In genomic region chr2:10091182-10091932, GRCh38 we compare ENCODE assay signal across 8 cellular contexts. TPM values are rescaled to one million over a fixed set of nuclear protein-coding genes. Genes with fewer than 3 reads are reported as not detected.
DNase-seq lines count a peak whose midpoint lies in the region; ATAC-seq, FAIRE-seq and TF ChIP-seq lines count a peak whose summit lies in the region.

No MANE protein-coding gene starts in this region.

- ATAC-seq in T-cell (replicated peaks in 1 of 4) (peak; percentile 34 to 70 (median 52)), esophagus mucosa (peak; percentile 52), GM21723 (IDR thresholded peaks at IDR 0.05; ENCODE audit: unreplicated experiment) (no peak)
- ATAC-seq in stimulated activated effector memory CD8-positive, alpha-beta T cell treated with anti-CD3 and anti-CD28 coated beads, Interleukin-12 subunit alpha, Interleukin-12 subunit beta, amount 100 ng/mL, for 72 hours, result peak; percentile 43

- no peaks in the 10 kb centered on the region for H3K36me3 Mint-ChIP-seq in T-cell
- H3K36me3 Mint-ChIP-seq in stimulated activated effector memory CD8-positive, alpha-beta T cell treated with anti-CD3 and anti-CD28 coated beads, Interleukin-12 subunit alpha, Interleukin-12 subunit beta, amount 100 ng/mL, for 72 hours, result no peaks in the 10 kb centered on the region
- H3K36me3 Mint-ChIP-seq in Caco-2 (ENCODE audit: insufficient read depth, unreplicated experiment), result no peaks in the 10 kb centered on the region

- no peak overlapping the region for H3K27ac Mint-ChIP-seq in T-cell
- H3K27ac Mint-ChIP-seq in stimulated activated effector memory CD8-positive, alpha-beta T cell treated with anti-CD3 and anti-CD28 coated beads, Interleukin-12 subunit alpha, Interleukin-12 subunit beta, amount 100 ng/mL, for 72 hours, result no peak overlapping the region
- no peak overlapping the region for H3K27ac Mint-ChIP-seq in Caco-2 (ENCODE audit: unreplicated experiment)

- H3K9me3 Mint-ChIP-seq in T-cell, result no peaks in the 10 kb centered on the region
- no peaks in the 10 kb centered on the region for H3K9me3 Mint-ChIP-seq in stimulated activated effector memory CD8-positive, alpha-beta T cell treated with anti-CD3 and anti-CD28 coated beads, Interleukin-12 subunit alpha, Interleukin-12 subunit beta, amount 100 ng/mL, for 72 hours
- no peaks in the 10 kb centered on the region for H3K9me3 Mint-ChIP-seq in Caco-2 (ENCODE audit: unreplicated experiment)

- WGBS in small intestine, 3 donors, result 31 to 77% (median 60%) methylated on average over 47 to 52 of the region's 52 CpGs

- H3K9me3 ChIP-seq in Caco-2 (no peaks in the 10 kb centered on the region; the same call in 1 of the 2 replicates), small intestine (ENCODE audit: control insufficient read depth, low read depth) (no peaks in the 10 kb centered on the region)

- H3K4me3 ChIP-seq in Caco-2 (ENCODE audit: low read depth, low read length) (no peak overlapping the region), foreskin fibroblast (ENCODE audit: low read depth in 1 of 2, low read length in 2 of 2) (no peak overlapping the region), small intestine (ENCODE audit: low read depth in 1 of 2, low read length in 2 of 2) (no peak overlapping the region)

- H3K4me1 Mint-ChIP-seq in T-cell (peaks cover 5 to 6% (median 6%) of the 10 kb centered on the region in 3 donors), Caco-2 (ENCODE audit: low read depth, unreplicated experiment) (no peaks in the 10 kb centered on the region)
- H3K4me1 Mint-ChIP-seq in stimulated activated effector memory CD8-positive, alpha-beta T cell treated with anti-CD3 and anti-CD28 coated beads, Interleukin-12 subunit alpha, Interleukin-12 subunit beta, amount 100 ng/mL, for 72 hours, result peaks cover 6% of the 10 kb centered on the region

- H3K4me3 Mint-ChIP-seq in T-cell, result peak overlapping the region; percentile 43 to 79 (median 66)
- H3K4me3 Mint-ChIP-seq in stimulated activated effector memory CD8-positive, alpha-beta T cell treated with anti-CD3 and anti-CD28 coated beads, Interleukin-12 subunit alpha, Interleukin-12 subunit beta, amount 100 ng/mL, for 72 hours, result peak overlapping the region; percentile 61
- H3K4me3 Mint-ChIP-seq in Caco-2 (ENCODE audit: unreplicated experiment), result no peak overlapping the region

- H3K27ac ChIP-seq in small intestine (ENCODE audit: low read depth in 1 of 2, low read length in 1 of 2), result no peak overlapping the region

- H3K36me3 ChIP-seq in Caco-2 (ENCODE audit: control insufficient read depth, insufficient read depth, low read length) (no peaks in the 10 kb centered on the region), small intestine (ENCODE audit: control insufficient read depth in 2 of 2, insufficient read depth in 2 of 2, low read length in 2 of 2) (no peaks in the 10 kb centered on the region)

- POLR2A ChIA-PET in T-cell (lab: Charles Lee) (no interaction called here), Caco-2 (lab: Charles Lee) (no interaction called here)

- peaks cover 65 to 76% of the 10 kb centered on the region in 2 donors for H3K27me3 Mint-ChIP-seq in T-cell
- no peaks in the 10 kb centered on the region for H3K27me3 Mint-ChIP-seq in Caco-2 (ENCODE audit: insufficient read depth, unreplicated experiment)

- intact Hi-C loops in Caco-2 (cut with micrococcal nuclease; ENCODE audit: unreplicated experiment), result no loop called here

- H3K27me3 ChIP-seq in Caco-2 (replicated peaks; ENCODE audit: control insufficient read depth, insufficient read depth, low read length) (no peaks in the 10 kb centered on the region), small intestine (ENCODE audit: control insufficient read depth in 2 of 2, insufficient read depth in 2 of 2, low read length in 2 of 2) (peaks cover 0 to 4% of the 10 kb centered on the region in 2 donors)

- no TSS peak for BruUV-seq in Caco-2 (replicated peaks; lab: Mats Ljungman, UMichigan)

- H3K4me1 ChIP-seq in Caco-2 (no peaks in the 10 kb centered on the region), small intestine (ENCODE audit: control insufficient read depth in 2 of 2, insufficient read depth in 1 of 2, low read depth in 1 of 2, low read length in 1 of 2) (no peaks in the 10 kb centered on the region)

- TF ChIP-seq CTCF in Caco-2 (IDR thresholded peaks at IDR 0.05; ENCODE audit: insufficient read depth in 1 of 2, low read depth in 1 of 2, low read length in 1 of 2, severe bottlenecking in 1 of 2, unreplicated experiment in 1 of 2), result no peak
- TF ChIP-seq CTCF in foreskin fibroblast (IDR thresholded peaks at IDR 0.05; ENCODE audit: low read depth, low read length), result no peak

- CTCF ChIA-PET in T-cell (lab: Charles Lee) (interaction anchor here (0.8 to 3.0 kb wide), 3 partner anchors 19 to 317 kb away, joined by 3 to 16 read pairs (median 3); no protein-coding TSS in a partner anchor), Caco-2 (lab: Charles Lee) (interaction anchor here (1.1 to 3.0 kb wide), 3 partner anchors 12 to 19 kb away, joined by 4 to 12 read pairs (median 5); partner anchors contain the start of gene CYS1)

- DNase-seq in T-cell (peak in 11 of 34 experiments; percentile 3 to 40 (median 19)), Caco-2 (no peak), foreskin fibroblast (no peak), small intestine (no peak)
- DNase-seq in stimulated activated effector memory CD8-positive, alpha-beta T cell treated with anti-CD3 and anti-CD28 coated beads, Interleukin-12 subunit alpha, Interleukin-12 subunit beta, amount 100 ng/mL, for 72 hours (ENCODE audit: low spot score in 2 of 2), result no peak

- peak; percentile 42 for TF ChIP-seq POLR2A in GM19099 (IDR thresholded peaks at IDR 0.05; ENCODE audit: extremely low read depth, insufficient read length, low read depth)

- no peak for FAIRE-seq in small intestine (lab: Jason Lieb, UNC)

RNA-seq across cellular contexts. Expression of gene CYS1, which starts 11.1 kb away (rescaled TPM):
- total RNA-seq in T-cell, result not detected
- total RNA-seq in esophagus mucosa, result 0.52 TPM
- 0.91 and 1.4 TPM in 2 replicates for total RNA-seq in Caco-2 (2022)
- polyA plus RNA-seq in small intestine, result under 1 TPM in 2 of 3 donors, not detected in 1; 0.54 to 0.76 TPM

RNA-seq across cellular contexts. Expression of gene RRM2, which starts 31.2 kb away (rescaled TPM):
- total RNA-seq in T-cell (10 to 100 TPM in 1 of 5 donors, 1 to 10 TPM in 4; 2.6 to 10.4 (median 3.0) TPM), esophagus mucosa (66.4 TPM), Caco-2 (2022) (160 and 169 TPM in 2 replicates)
- 10 to 100 TPM in 1 of 3 donors, 1 to 10 TPM in 2; 5.4 to 62.9 (median 6.3) TPM for polyA plus RNA-seq in small intestine

RNA-seq across cellular contexts. Expression of gene KLF11, which starts 48.0 kb away (rescaled TPM):
- total RNA-seq in T-cell, result 10 to 100 TPM in 3 of 5 donors, 1 to 10 TPM in 2; 6.8 to 36.3 (median 10.3) TPM
- total RNA-seq in esophagus mucosa, result 6.1 TPM
- 21.0 and 22.9 TPM in 2 replicates for total RNA-seq in Caco-2 (2022)
- 1 to 10 TPM; 1.8 to 7.5 (median 4.9) TPM for polyA plus RNA-seq in small intestine
